Comparison of ENCODE assay signal across 13 cellular contexts in genomic region chr1:234944439-234945369, GRCh38.
DNase-seq lines count a peak whose midpoint lies in the region; ATAC-seq and TF ChIP-seq lines count a peak whose summit lies in the region.
"Had no signal": no experiment of that assay in that cellular context is flagged by ENCODE, and none has a peak within 500 bp of the region (broad histone marks: within the 10 kb centered on the region; RNA-seq: fewer than 3 reads in every experiment).

No MANE protein-coding gene starts in this region.

- no peak overlapping the region for H2AFZ ChIP-seq in IMR-90 (replicated peaks; ENCODE audit: low read length, poor library complexity)

- H2BK20ac ChIP-seq in IMR-90 (ENCODE audit: low read depth, low read length) = no peak overlapping the region

- dilution Hi-C loops in IMR-90 (cut with HindIII; ENCODE audit: low sequenced_read_pairs, unreplicated experiment) = no loop called here

- H3K27me3 Mint-ChIP-seq in activated CD4-positive, alpha-beta T cell treated with anti-CD3 and anti-CD28 coated beads, Interleukin-2, amount 10 ng/mL, durations not matched to agents 24 days and 14 days = no peaks in the 10 kb centered on the region
- peaks cover 4% of the 10 kb centered on the region for H3K27me3 Mint-ChIP-seq in activated CD4-positive, alpha-beta T cell treated with anti-CD3 and anti-CD28 coated beads, Interleukin-2, amount 10 ng/mL, durations not matched to agents 7 days and 5 days
- no peaks in the 10 kb centered on the region for H3K27me3 Mint-ChIP-seq in activated B cell treated with CpG ODN at 0.5 μM for 24 hours

- 90 to 100% methylated on average over 2 to 4 of the region's 7 CpGs for WGBS in IMR-90 (ENCODE audit: extremely low coverage in 2 of 2, insufficient read length in 1 of 2), 2 experiments
- 37 to 49% (median 46%) methylated on average over 7 of the region's 7 CpGs for WGBS in spleen, 5 donors

- BruUV-seq in IMR-90 (replicated peaks; lab: Mats Ljungman, UMichigan) = no TSS peak

- POLR2A ChIA-PET in activated CD4-positive, alpha-beta T cell treated with anti-CD3 and anti-CD28 coated beads, Interleukin-2, amount 10 ng/mL, durations not matched to agents 7 days and 5 days (lab: Charles Lee) = no interaction called here
- POLR2A ChIA-PET in IMR-90 (lab: Charles Lee; ENCODE audit: unreplicated experiment) (no interaction called here), activated B cell treated with CpG ODN at 0.5 μM for 24 hours (lab: Charles Lee) (interaction anchor here (0.6 to 3.0 kb wide), 16 partner anchors 9 to 340 kb away, joined by 3 to 17 read pairs (median 5); partner anchors contain the start of gene IRF2BP2)

- H3K27ac ChIP-seq in IMR-90 (ENCODE audit: insufficient read depth, low read length) = no peak overlapping the region
- H3K27ac ChIP-seq in spleen = peak overlapping the region in 7 of 8 donors; percentile 36 to 73 (median 51)
- H3K27ac ChIP-seq: colonic mucosa, VCaP had no signal

- H3K4me3 ChIP-seq in IMR-90 (ENCODE audit: insufficient read depth, low read depth, low read length) = no peak overlapping the region
- no peak overlapping the region for H3K4me3 ChIP-seq in spleen
- H3K4me3 ChIP-seq: colonic mucosa had no signal

- H3K9me3 Mint-ChIP-seq in activated CD4-positive, alpha-beta T cell treated with anti-CD3 and anti-CD28 coated beads, Interleukin-2, amount 10 ng/mL, durations not matched to agents 24 days and 14 days = peaks cover 25% of the 10 kb centered on the region
- H3K9me3 Mint-ChIP-seq in activated CD4-positive, alpha-beta T cell treated with anti-CD3 and anti-CD28 coated beads, Interleukin-2, amount 10 ng/mL, durations not matched to agents 7 days and 5 days = peaks cover 24% of the 10 kb centered on the region
- peaks cover 8% of the 10 kb centered on the region for H3K9me3 Mint-ChIP-seq in activated B cell treated with CpG ODN at 0.5 μM for 24 hours

- peak overlapping the region; percentile 41; the same call in 1 of the 2 replicates for H3K18ac ChIP-seq in IMR-90 (ENCODE audit: low read depth, low read length)

- peaks cover 13% of the 10 kb centered on the region for H3K36me3 Mint-ChIP-seq in activated CD4-positive, alpha-beta T cell treated with anti-CD3 and anti-CD28 coated beads, Interleukin-2, amount 10 ng/mL, durations not matched to agents 24 days and 14 days (ENCODE audit: low read depth)
- H3K36me3 Mint-ChIP-seq in activated CD4-positive, alpha-beta T cell treated with anti-CD3 and anti-CD28 coated beads, Interleukin-2, amount 10 ng/mL, durations not matched to agents 7 days and 5 days (ENCODE audit: low read depth) = peaks cover 14% of the 10 kb centered on the region
- H3K36me3 Mint-ChIP-seq in activated B cell treated with CpG ODN at 0.5 μM for 24 hours (ENCODE audit: low read depth) = no peaks in the 10 kb centered on the region

- H4K8ac ChIP-seq in IMR-90 (ENCODE audit: low read depth in 2 of 2, low read length in 2 of 2) = no peak overlapping the region

- H2BK15ac ChIP-seq in IMR-90 (ENCODE audit: low read depth, low read length) = no peak overlapping the region

- no peak overlapping the region for H3K56ac ChIP-seq in IMR-90 (ENCODE audit: extremely low read depth, insufficient read depth, low read length)

- no peak overlapping the region for H2AK9ac ChIP-seq in IMR-90 (replicated peaks; ENCODE audit: low read depth, low read length, poor library complexity)

- TF ChIP-seq CTCF in IMR-90 (conservative IDR thresholded peaks at IDR 0.05; ENCODE audit: low read depth, low read length) = no peak
- no peak for TF ChIP-seq CTCF in activated B cell treated with CpG ODN at 0.5 μM for 24 hours (IDR thresholded peaks at IDR 0.05)
- TF ChIP-seq CTCF in spleen (IDR thresholded peaks at IDR 0.05 in 8 of 11, conservative IDR thresholded peaks at IDR 0.05 in 3 of 11) = no peak

- H3K9me3 ChIP-seq in IMR-90 (ENCODE audit: control insufficient read depth, insufficient read depth, low read length) (no peaks in the 10 kb centered on the region), spleen (peaks cover 0 to 7% (median 2%) of the 10 kb centered on the region in 8 donors)
- H3K9me3 ChIP-seq: colonic mucosa had no signal

- H3K4ac ChIP-seq in IMR-90 (ENCODE audit: low read depth, low read length) = no peak overlapping the region

- H3K4me1 ChIP-seq in IMR-90 (ENCODE audit: control insufficient read depth, insufficient read depth, low read length) (peaks cover 2% of the 10 kb centered on the region; the same call in 1 of the 2 replicates), spleen (peaks cover 0 to 28% (median 20%) of the 10 kb centered on the region in 6 donors)
- H3K4me1 ChIP-seq: colonic mucosa had no signal

- intact Hi-C loops in activated CD4-positive, alpha-beta T cell treated with anti-CD3 and anti-CD28 coated beads, Interleukin-2, amount 10 ng/mL, durations not matched to agents 24 days and 14 days (cut with micrococcal nuclease) = no loop called here
- intact Hi-C loops in IMR-90 (cut with micrococcal nuclease) = no loop called here
- intact Hi-C loops in activated B cell treated with CpG ODN at 0.5 μM for 24 hours (cut with micrococcal nuclease) = loop anchor here (1.0 to 2.0 kb wide), 4 partner anchors 11 to 19 kb away; no protein-coding TSS in a partner anchor
- intact Hi-C loops in spleen (cut with DNase I; ENCODE audit: low total_unique reads) = no loop called here

- no peak overlapping the region for H3K23ac ChIP-seq in IMR-90 (ENCODE audit: low read depth, low read length)

- H3K4me2 ChIP-seq in IMR-90 (ENCODE audit: low read depth, low read length) = no peak overlapping the region

- TF ChIP-seq POLR2A in IMR-90 (IDR thresholded peaks at IDR 0.05; ENCODE audit: low read depth, low read length) (no peak), spleen (IDR thresholded peaks at IDR 0.05) (no peak)

- no peak for DNase-seq in activated CD4-positive, alpha-beta T cell treated with anti-CD3 and anti-CD28 coated beads, Interleukin-2, amount 10 ng/mL, durations not matched to agents 24 days and 14 days
- no peak for DNase-seq in activated CD4-positive, alpha-beta T cell treated with anti-CD3 and anti-CD28 coated beads, Interleukin-2, amount 10 ng/mL, durations not matched to agents 7 days and 5 days
- DNase-seq in IMR-90 (no peak), activated B cell treated with CpG ODN at 0.5 μM for 24 hours (no peak), spleen (no peak), cerebellar nuclear complex (lab: John Stamatoyannopoulos, UW) (no peak), GM19238 (ENCODE audit: insufficient read length, low spot score) (no peak), islet precursor cell (no peak)
- DNase-seq: activated gamma-delta T cell, colonic mucosa, PC-3, posterior cingulate gyrus had no signal

- no peaks in the 10 kb centered on the region for H3K9me1 ChIP-seq in IMR-90 (ENCODE audit: insufficient read depth, low read length)

- no peaks in the 10 kb centered on the region for H3K27me3 ChIP-seq in IMR-90 (ENCODE audit: control insufficient read depth, insufficient read depth, low read length)
- H3K27me3 ChIP-seq in spleen (replicated peaks in 1 of 7) = no peaks in the 10 kb centered on the region
- H3K27me3 ChIP-seq: colonic mucosa had no signal

- no peak overlapping the region for H4K5ac ChIP-seq in IMR-90 (ENCODE audit: low read depth, low read length)

- no peak overlapping the region for H3K9ac ChIP-seq in IMR-90 (ENCODE audit: low read depth, low read length)

- H2BK120ac ChIP-seq in IMR-90 (ENCODE audit: low read depth, low read length) = no peak overlapping the region

- no peaks in the 10 kb centered on the region for H3K79me1 ChIP-seq in IMR-90 (ENCODE audit: low read depth in 1 of 2, low read length in 2 of 2)

- in situ Hi-C loops in IMR-90 (cut with MboI; ENCODE audit: low sequenced_read_pairs) = no loop called here

- no peak overlapping the region for H2BK5ac ChIP-seq in IMR-90 (ENCODE audit: low read depth, low read length, poor library complexity, severe bottlenecking)

- H3K27ac Mint-ChIP-seq in activated CD4-positive, alpha-beta T cell treated with anti-CD3 and anti-CD28 coated beads, Interleukin-2, amount 10 ng/mL, durations not matched to agents 24 days and 14 days = peak overlapping the region; percentile 90
- no peak overlapping the region for H3K27ac Mint-ChIP-seq in activated CD4-positive, alpha-beta T cell treated with anti-CD3 and anti-CD28 coated beads, Interleukin-2, amount 10 ng/mL, durations not matched to agents 7 days and 5 days
- H3K27ac Mint-ChIP-seq in activated B cell treated with CpG ODN at 0.5 μM for 24 hours = peak overlapping the region; percentile 81

- H3K36me3 ChIP-seq in IMR-90 (ENCODE audit: control insufficient read depth, insufficient read depth, low read length) (no peaks in the 10 kb centered on the region), spleen (no peaks in the 10 kb centered on the region)
- H3K36me3 ChIP-seq: colonic mucosa had no signal

- H3K4me1 Mint-ChIP-seq in activated CD4-positive, alpha-beta T cell treated with anti-CD3 and anti-CD28 coated beads, Interleukin-2, amount 10 ng/mL, durations not matched to agents 24 days and 14 days = peaks cover 17% of the 10 kb centered on the region
- peaks cover 8% of the 10 kb centered on the region for H3K4me1 Mint-ChIP-seq in activated CD4-positive, alpha-beta T cell treated with anti-CD3 and anti-CD28 coated beads, Interleukin-2, amount 10 ng/mL, durations not matched to agents 7 days and 5 days
- peaks cover 39% of the 10 kb centered on the region for H3K4me1 Mint-ChIP-seq in activated B cell treated with CpG ODN at 0.5 μM for 24 hours

- peak overlapping the region; percentile 35 for H3K4me3 Mint-ChIP-seq in activated CD4-positive, alpha-beta T cell treated with anti-CD3 and anti-CD28 coated beads, Interleukin-2, amount 10 ng/mL, durations not matched to agents 24 days and 14 days
- H3K4me3 Mint-ChIP-seq in activated CD4-positive, alpha-beta T cell treated with anti-CD3 and anti-CD28 coated beads, Interleukin-2, amount 10 ng/mL, durations not matched to agents 7 days and 5 days = no peak overlapping the region
- peak overlapping the region; percentile 58 for H3K4me3 Mint-ChIP-seq in activated B cell treated with CpG ODN at 0.5 μM for 24 hours

- TF ChIP-seq RAD21 in IMR-90 (IDR thresholded peaks at IDR 0.05; ENCODE audit: low read length) = no peak

- H4K20me1 ChIP-seq in IMR-90 (ENCODE audit: insufficient read depth, low read length) = no peaks in the 10 kb centered on the region

- no peak overlapping the region for H2AK5ac ChIP-seq in IMR-90 (ENCODE audit: low read depth, low read length)

- ATAC-seq in IMR-90 (ENCODE audit: low read depth) = no peak
- peak; percentile 50 for ATAC-seq in activated B cell treated with CpG ODN at 0.5 μM for 24 hours (ENCODE audit: low read depth)
- ATAC-seq: PC-3 had no signal

- no peak overlapping the region for H3K14ac ChIP-seq in IMR-90 (replicated peaks; ENCODE audit: low read depth, low read length)

- CTCF ChIA-PET in activated CD4-positive, alpha-beta T cell treated with anti-CD3 and anti-CD28 coated beads, Interleukin-2, amount 10 ng/mL, durations not matched to agents 7 days and 5 days (lab: Charles Lee) = interaction anchor here (0.6 to 7.0 kb wide), 7 partner anchors 12 to 87 kb away, joined by 3 to 40 read pairs (median 3); no protein-coding TSS in a partner anchor
- CTCF ChIA-PET in IMR-90 (lab: Yijun Ruan, JAX) (no interaction called here), activated B cell treated with CpG ODN at 0.5 μM for 24 hours (lab: Charles Lee) (interaction anchor here (0.6 kb wide), 1 partner anchor 227 kb away, joined by 3 read pairs; no protein-coding TSS in a partner anchor)

- no peak overlapping the region for H4K91ac ChIP-seq in IMR-90 (ENCODE audit: insufficient read depth, low read depth, low read length)
